1 cellular context compared by ENCODE assay signal in the genomic region with DNA sequence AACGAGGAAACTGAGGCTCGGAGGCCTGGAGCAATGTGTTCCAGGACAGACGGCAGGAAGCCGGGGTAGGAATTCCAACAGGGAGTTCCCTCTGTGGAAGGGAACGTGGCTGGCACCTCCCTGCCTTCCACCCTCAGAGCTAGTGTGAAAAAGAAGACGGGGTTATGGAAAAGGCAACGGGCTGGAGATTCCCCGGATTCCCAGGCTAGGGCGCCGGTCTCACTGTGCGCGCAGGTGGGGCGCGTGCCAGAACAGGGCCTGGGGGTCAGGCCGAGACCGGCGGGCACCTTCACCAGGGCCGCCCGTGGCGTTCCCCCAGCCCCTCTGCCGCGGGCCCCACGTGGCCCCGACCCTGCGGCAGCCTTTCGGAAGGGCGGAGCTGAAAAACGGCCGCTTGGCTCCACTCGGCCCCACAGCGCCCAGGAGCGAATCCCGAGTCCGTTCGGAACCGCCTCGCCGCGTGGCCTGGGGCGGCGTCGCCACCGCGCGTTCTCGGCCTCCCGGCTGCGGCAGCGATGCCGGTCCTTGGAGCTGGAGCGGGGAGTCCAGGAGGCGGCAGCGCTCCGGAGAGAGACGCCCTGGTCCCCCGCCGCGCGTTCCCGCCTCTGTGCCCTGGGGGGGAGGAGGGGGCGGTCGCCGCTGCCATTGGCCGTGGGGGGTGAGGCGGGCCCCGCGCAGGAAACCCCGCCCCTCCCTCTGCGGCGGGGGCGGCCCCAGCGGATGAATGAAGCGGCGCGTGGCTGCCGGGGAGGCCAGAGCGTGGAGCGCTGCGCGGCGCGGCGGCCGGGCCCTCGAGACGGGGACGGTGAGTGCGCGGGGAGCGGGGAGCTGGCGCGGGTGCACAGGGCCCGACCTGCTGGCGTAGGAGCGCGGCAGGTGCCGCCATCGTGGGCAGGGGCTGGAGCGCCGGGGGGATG.
TF ChIP-seq lines count a peak whose summit lies in the region.

A gene with protein sequence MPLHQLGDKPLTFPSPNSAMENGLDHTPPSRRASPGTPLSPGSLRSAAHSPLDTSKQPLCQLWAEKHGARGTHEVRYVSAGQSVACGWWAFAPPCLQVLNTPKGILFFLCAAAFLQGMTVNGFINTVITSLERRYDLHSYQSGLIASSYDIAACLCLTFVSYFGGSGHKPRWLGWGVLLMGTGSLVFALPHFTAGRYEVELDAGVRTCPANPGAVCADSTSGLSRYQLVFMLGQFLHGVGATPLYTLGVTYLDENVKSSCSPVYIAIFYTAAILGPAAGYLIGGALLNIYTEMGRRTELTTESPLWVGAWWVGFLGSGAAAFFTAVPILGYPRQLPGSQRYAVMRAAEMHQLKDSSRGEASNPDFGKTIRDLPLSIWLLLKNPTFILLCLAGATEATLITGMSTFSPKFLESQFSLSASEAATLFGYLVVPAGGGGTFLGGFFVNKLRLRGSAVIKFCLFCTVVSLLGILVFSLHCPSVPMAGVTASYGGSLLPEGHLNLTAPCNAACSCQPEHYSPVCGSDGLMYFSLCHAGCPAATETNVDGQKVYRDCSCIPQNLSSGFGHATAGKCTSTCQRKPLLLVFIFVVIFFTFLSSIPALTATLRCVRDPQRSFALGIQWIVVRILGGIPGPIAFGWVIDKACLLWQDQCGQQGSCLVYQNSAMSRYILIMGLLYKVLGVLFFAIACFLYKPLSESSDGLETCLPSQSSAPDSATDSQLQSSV (plus strand): TSS at position 755 of the 917 bp plus-strand sequence. CDS start 13,952 bp downstream, outside the sequence.

TF ChIP-seq in SK-N-SH, 30 proteins besides CTCF, POLR2A, EP300 and RAD21 (continued from another document):
- TF ChIP-seq, protein P1, sequence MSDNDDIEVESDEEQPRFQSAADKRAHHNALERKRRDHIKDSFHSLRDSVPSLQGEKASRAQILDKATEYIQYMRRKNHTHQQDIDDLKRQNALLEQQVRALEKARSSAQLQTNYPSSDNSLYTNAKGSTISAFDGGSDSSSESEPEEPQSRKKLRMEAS (IDR thresholded peaks at IDR 0.05; ENCODE audit: low read depth) = 0 out of 2 replicates have a peak, but pooled peaks have one; percentile 14
- TF ChIP-seq JUND (IDR thresholded peaks at IDR 0.05) = no peak
